Comparison of ENCODE assay signal across 16 cellular contexts in the genomic region with DNA sequence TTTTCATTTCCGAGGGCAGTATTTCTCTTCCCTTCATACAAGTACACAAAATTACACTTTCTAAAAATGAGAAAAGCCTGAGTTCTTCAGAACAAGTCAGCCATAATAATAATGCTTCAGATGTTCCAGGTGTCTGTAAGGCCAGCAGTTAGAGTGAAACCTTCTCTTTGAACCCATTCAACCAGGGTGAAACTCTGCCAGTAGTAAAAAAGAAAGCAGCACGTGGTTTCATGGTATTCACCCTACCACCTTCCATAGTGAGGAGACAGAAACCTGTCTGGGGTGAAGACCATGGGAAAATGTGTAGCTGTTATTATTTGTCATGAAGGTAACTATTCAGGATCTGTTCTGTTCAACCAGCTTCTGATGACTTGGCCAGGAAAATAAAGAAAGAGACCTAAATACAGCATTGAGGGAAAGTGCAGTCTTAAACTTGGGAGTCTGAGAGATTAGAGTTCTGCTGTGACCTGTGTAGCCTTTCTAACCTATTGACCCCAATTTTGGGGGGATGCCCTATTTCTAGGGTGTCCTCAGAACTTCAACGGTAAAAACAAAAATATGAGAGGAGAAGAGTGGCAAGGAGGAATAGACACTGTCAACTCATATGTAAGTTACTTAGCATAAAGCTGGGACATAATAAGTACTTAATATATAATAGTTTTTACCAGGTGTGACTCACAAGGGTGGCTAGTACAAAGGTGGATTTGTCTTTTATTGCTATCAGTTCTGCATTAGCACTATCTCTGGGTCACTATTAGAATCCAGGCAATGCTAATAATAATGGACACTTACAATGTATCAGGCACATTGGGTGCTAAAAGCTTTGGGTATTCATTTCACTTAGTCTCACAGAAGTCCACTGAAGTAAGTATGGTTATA.
DNase-seq lines count a peak whose midpoint lies in the region; ATAC-seq and FAIRE-seq lines count a peak whose summit lies in the region.
"Had no signal": no experiment of that assay in that cellular context is flagged by ENCODE, and none has a peak within 500 bp of the region (broad histone marks: within the 10 kb centered on the region; RNA-seq: fewer than 3 reads in every experiment).

No MANE protein-coding gene starts in this region.

- peaks cover 2% of the 10 kb centered on the region for H3K36me3 Mint-ChIP-seq in T-helper 17 cell (ENCODE audit: low read depth)

- no peak overlapping the region for H3K27ac Mint-ChIP-seq in T-helper 17 cell

- H3K9me3 ChIP-seq in MG63 (no peaks in the 10 kb centered on the region), T-helper 17 cell (ENCODE audit: control insufficient read depth, low read length, poor library complexity, severe bottlenecking) (no peaks in the 10 kb centered on the region)
- H3K9me3 ChIP-seq: thyroid gland had no signal

- ATAC-seq in GM19397 (IDR thresholded peaks at IDR 0.05; ENCODE audit: unreplicated experiment) (peak; percentile 92), HG02870 (IDR thresholded peaks at IDR 0.05; ENCODE audit: unreplicated experiment) (peak; percentile 94), HG03571 (IDR thresholded peaks at IDR 0.05; ENCODE audit: unreplicated experiment) (peak; percentile 68), T-helper 17 cell (no peak)
- ATAC-seq: foreskin keratinocyte, left lobe of liver had no signal

- H3K27me3 ChIP-seq in MG63, result no peaks in the 10 kb centered on the region
- H3K27me3 ChIP-seq: thyroid gland had no signal

- DNase-seq in GM18507 (ENCODE audit: extremely low spot score, insufficient read length, low read depth) (no peak), MG63 (no peak), posterior vena cava (ENCODE audit: low spot score) (no peak), T-helper 17 cell (no peak)
- no peak for DNase-seq in stimulated activated naive CD4-positive, alpha-beta T cell (lab: John Stamatoyannopoulos, UW)
- DNase-seq: activated gamma-delta T cell; C1 segment of cervical spinal cord; cortex of kidney; foreskin keratinocyte; NCI-H187 treated with DMSO at 0.1 percent for 48 hours; stimulated activated CD4-positive, alpha-beta T cell treated with anti-CD3 and anti-CD28 coated beads, Interleukin-4, amount 100 ng/mL, for 4 hours; thyroid gland had no signal

- peak; percentile 82 for FAIRE-seq in GM18507 (lab: Jason Lieb, UNC)

- intact Hi-C loops in posterior vena cava (cut with DNase I), result no loop called here

- no peak overlapping the region for H3K4me3 Mint-ChIP-seq in T-helper 17 cell

- no peaks in the 10 kb centered on the region for H3K27me3 Mint-ChIP-seq in T-helper 17 cell

- no peak overlapping the region for H3K4me3 ChIP-seq in MG63
- H3K4me3 ChIP-seq: thyroid gland had no signal

- H3K4me1 Mint-ChIP-seq in T-helper 17 cell, result peaks cover 3% of the 10 kb centered on the region

- H3K36me3 ChIP-seq in MG63, result no peaks in the 10 kb centered on the region
- H3K36me3 ChIP-seq: thyroid gland had no signal
